In genomic region chr12:124938066-124938465, GRCh38 we compare ENCODE assay signal across 12 cellular contexts. TPM values are rescaled to one million over a fixed set of nuclear protein-coding genes. Genes with fewer than 3 reads are reported as not detected.
DNase-seq lines count a peak whose midpoint lies in the region; ATAC-seq and TF ChIP-seq lines count a peak whose summit lies in the region.
"Had no signal": no experiment of that assay in that cellular context is flagged by ENCODE, and none has a peak within 500 bp of the region (broad histone marks: within the 10 kb centered on the region; RNA-seq: fewer than 3 reads in every experiment).

No MANE protein-coding gene starts in this region.

- peaks cover 5% of the 10 kb centered on the region for H3K36me3 Mint-ChIP-seq in nephron progenitor cell (ENCODE audit: low read depth)
- no peaks in the 10 kb centered on the region for H3K36me3 Mint-ChIP-seq in chondrocyte (ENCODE audit: low read depth)

- H3K27me3 Mint-ChIP-seq in nephron progenitor cell (ENCODE audit: low read depth, poor library complexity), result peaks cover 4% of the 10 kb centered on the region
- H3K27me3 Mint-ChIP-seq in chondrocyte (ENCODE audit: low read depth), result no peaks in the 10 kb centered on the region
- H3K27me3 Mint-ChIP-seq: central memory CD8-positive, alpha-beta T cell had no signal

- in situ Hi-C loops in ACHN (cut with HindIII; ENCODE audit: low pct_ligation_motif_present, low pct_unique_long_range_greater_than_20kb, low sequenced_read_pairs), result no loop called here

- peak overlapping the region; percentile 46 to 75 (median 56) for H3K4me3 ChIP-seq in breast epithelium

- ATAC-seq in HG02885 (IDR thresholded peaks at IDR 0.05; ENCODE audit: poor library complexity, unreplicated experiment) (peak; percentile 24), HG03045 (IDR thresholded peaks at IDR 0.05; ENCODE audit: unreplicated experiment) (no peak)

- no peak for TF ChIP-seq POLR2A in breast epithelium (IDR thresholded peaks at IDR 0.05)

- intact Hi-C loops in breast epithelium (cut with DNase I; ENCODE audit: low total_unique reads), result no loop called here

- TF ChIP-seq CTCF in breast epithelium (IDR thresholded peaks at IDR 0.05) (no peak), nephron progenitor cell (IDR thresholded peaks at IDR 0.05) (no peak), chondrocyte (IDR thresholded peaks at IDR 0.05) (no peak), GM20000 (IDR thresholded peaks at IDR 0.05; ENCODE audit: extremely low read depth, missing control alignments) (no peak)

- H3K27ac ChIP-seq in breast epithelium, result peak overlapping the region; percentile 97 to 98

- peaks cover 4% of the 10 kb centered on the region for H3K4me1 Mint-ChIP-seq in nephron progenitor cell
- peaks cover 4% of the 10 kb centered on the region for H3K4me1 Mint-ChIP-seq in chondrocyte (ENCODE audit: low read depth)

- H3K27ac Mint-ChIP-seq in nephron progenitor cell (no peak overlapping the region), chondrocyte (ENCODE audit: unreplicated experiment) (no peak overlapping the region)

- DNase-seq in ACHN (peak; percentile 23), breast epithelium (ENCODE audit: low spot score in 2 of 2) (no peak), nephron progenitor cell (no peak), chondrocyte (ENCODE audit: low spot score) (no peak), GDM1 (lab: John Stamatoyannopoulos, UW) (no peak), GM20000 (ENCODE audit: low spot score) (no peak)
- DNase-seq: DMS 273 treated with DMSO at 0.1 percent for 48 hours, H9, NCI-H1417 treated with DMSO at 0.1 percent for 48 hours had no signal

- H3K9me3 Mint-ChIP-seq in nephron progenitor cell (peaks cover 3% of the 10 kb centered on the region), chondrocyte (ENCODE audit: low read depth) (no peaks in the 10 kb centered on the region)
- H3K9me3 Mint-ChIP-seq: central memory CD8-positive, alpha-beta T cell; H9 had no signal

- H3K36me3 ChIP-seq in breast epithelium, result no peaks in the 10 kb centered on the region

- H3K27me3 ChIP-seq in breast epithelium, result no peaks in the 10 kb centered on the region

- H3K4me1 ChIP-seq in breast epithelium, result peaks cover 0 to 2% of the 10 kb centered on the region in 2 donors

- H3K9me3 ChIP-seq in breast epithelium, result no peaks in the 10 kb centered on the region

- H3K4me3 Mint-ChIP-seq in nephron progenitor cell (peak overlapping the region; percentile 28), chondrocyte (ENCODE audit: unreplicated experiment) (no peak overlapping the region)
- H3K4me3 Mint-ChIP-seq: central memory CD8-positive, alpha-beta T cell had no signal

RNA-seq across cellular contexts. Expression of gene UBC, which starts 23.6 kb away (rescaled TPM):
- total RNA-seq in breast epithelium, result 1,000 to 10,000 TPM; 1,552 to 1,797 (median 1,598) TPM
- total RNA-seq in chondrocyte, result 987 to 1,235 TPM (median 1,212 TPM) in 3 replicates

RNA-seq across cellular contexts. Expression of gene DHX37, which starts 50.9 kb away (rescaled TPM):
- 10 to 100 TPM in 2 of 3 donors, 1 to 10 TPM in 1; 9.8 to 17.0 (median 13.8) TPM for total RNA-seq in breast epithelium
- 11.8 to 15.3 TPM (median 14.0 TPM) in 3 replicates for total RNA-seq in chondrocyte

RNA-seq across cellular contexts. Expression of gene BRI3BP, which starts 55.4 kb away (rescaled TPM):
- total RNA-seq in breast epithelium, result 1 to 10 TPM; 4.3 to 6.7 (median 5.0) TPM
- 6.8 to 11.8 TPM (median 7.1 TPM) in 3 replicates for total RNA-seq in chondrocyte
